1 cellular context compared by ENCODE assay signal in the genomic region with DNA sequence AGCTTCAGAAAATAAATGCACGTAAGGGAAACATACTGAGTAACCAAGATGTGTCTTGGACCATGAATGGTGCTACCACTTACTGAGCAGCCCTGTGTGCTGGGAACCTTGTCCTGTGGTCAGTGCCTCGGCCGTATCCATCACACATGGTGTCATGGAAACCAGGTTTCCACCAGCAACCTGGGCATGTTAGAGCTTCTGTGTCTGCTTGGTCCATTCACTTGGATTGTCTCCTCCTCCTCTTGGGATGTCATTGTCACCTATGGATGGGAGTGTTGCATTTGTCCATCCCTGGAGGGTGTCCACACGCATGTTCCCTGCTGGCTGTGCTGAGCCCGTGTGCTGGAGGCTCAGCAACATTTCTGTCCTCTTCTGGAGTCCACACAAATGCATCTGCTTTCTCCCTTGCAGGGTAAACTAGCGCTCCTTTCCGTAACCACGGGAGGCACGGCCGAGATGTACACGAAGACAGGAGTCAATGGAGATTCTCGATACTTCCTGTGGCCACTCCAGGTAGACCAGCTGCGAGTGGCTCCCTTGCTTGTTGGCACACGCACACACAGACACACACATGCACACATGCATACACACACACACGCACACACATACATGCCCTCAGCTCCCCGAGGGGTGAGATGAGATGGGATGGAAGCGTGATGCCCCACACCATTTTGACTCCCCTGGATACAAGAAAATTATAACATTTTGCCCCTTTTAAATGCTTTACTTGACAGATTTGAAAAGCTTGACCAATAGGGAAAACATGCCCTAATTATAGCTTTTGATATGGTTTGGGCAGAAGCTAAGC.
TF ChIP-seq lines count a peak whose summit lies in the region.

No MANE protein-coding gene starts in this region.

TF ChIP-seq in IMR-90, 13 proteins besides CTCF, POLR2A, EP300 and RAD21:
- no peak for TF ChIP-seq BHLHE40 (IDR thresholded peaks at IDR 0.05; ENCODE audit: low read depth, low read length)
- no peak for TF ChIP-seq MXI1 (IDR thresholded peaks at IDR 0.05; ENCODE audit: borderline replicate concordance, low read depth, low read length)
- no peak for TF ChIP-seq FOS (IDR thresholded peaks at IDR 0.05; ENCODE audit: low read depth, low read length)
- TF ChIP-seq CEBPB (IDR thresholded peaks at IDR 0.05; ENCODE audit: low read depth, low read length): no peak
- no peak for TF ChIP-seq SMC3 (IDR thresholded peaks at IDR 0.05; ENCODE audit: low read depth, low read length)
- no peak for TF ChIP-seq NFE2L2 (IDR thresholded peaks at IDR 0.05; ENCODE audit: low read depth, low read length)
- TF ChIP-seq RFX5 (IDR thresholded peaks at IDR 0.05; ENCODE audit: low read depth, low read length): no peak
- TF ChIP-seq, protein P1, sequence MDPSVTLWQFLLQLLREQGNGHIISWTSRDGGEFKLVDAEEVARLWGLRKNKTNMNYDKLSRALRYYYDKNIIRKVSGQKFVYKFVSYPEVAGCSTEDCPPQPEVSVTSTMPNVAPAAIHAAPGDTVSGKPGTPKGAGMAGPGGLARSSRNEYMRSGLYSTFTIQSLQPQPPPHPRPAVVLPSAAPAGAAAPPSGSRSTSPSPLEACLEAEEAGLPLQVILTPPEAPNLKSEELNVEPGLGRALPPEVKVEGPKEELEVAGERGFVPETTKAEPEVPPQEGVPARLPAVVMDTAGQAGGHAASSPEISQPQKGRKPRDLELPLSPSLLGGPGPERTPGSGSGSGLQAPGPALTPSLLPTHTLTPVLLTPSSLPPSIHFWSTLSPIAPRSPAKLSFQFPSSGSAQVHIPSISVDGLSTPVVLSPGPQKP (IDR thresholded peaks at IDR 0.05; ENCODE audit: borderline replicate concordance, low read depth, low read length): no peak
- no peak for TF ChIP-seq RCOR1 (IDR thresholded peaks at IDR 0.05; ENCODE audit: insufficient replicate concordance, low read length)
- no peak for TF ChIP-seq MAFK (IDR thresholded peaks at IDR 0.05; ENCODE audit: low read depth, low read length)
- TF ChIP-seq MAZ (IDR thresholded peaks at IDR 0.05; ENCODE audit: borderline replicate concordance, low read depth, low read length): no peak
- TF ChIP-seq, protein P2, sequence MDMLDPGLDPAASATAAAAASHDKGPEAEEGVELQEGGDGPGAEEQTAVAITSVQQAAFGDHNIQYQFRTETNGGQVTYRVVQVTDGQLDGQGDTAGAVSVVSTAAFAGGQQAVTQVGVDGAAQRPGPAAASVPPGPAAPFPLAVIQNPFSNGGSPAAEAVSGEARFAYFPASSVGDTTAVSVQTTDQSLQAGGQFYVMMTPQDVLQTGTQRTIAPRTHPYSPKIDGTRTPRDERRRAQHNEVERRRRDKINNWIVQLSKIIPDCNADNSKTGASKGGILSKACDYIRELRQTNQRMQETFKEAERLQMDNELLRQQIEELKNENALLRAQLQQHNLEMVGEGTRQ (IDR thresholded peaks at IDR 0.05; ENCODE audit: low read depth, low read length): no peak
- TF ChIP-seq CHD1 (IDR thresholded peaks at IDR 0.05; ENCODE audit: low read depth, low read length): no peak
